8 cellular contexts compared by ENCODE assay signal in genomic region chr20:56358070-56358469, GRCh38. TPM values are rescaled to one million over a fixed set of nuclear protein-coding genes. Genes with fewer than 3 reads are reported as not detected.
A peak's percentile ranks its signal among the peaks of the same experiment; 100 is the strongest.
DNase-seq lines count a peak whose midpoint lies in the region; ATAC-seq and TF ChIP-seq lines count a peak whose summit lies in the region.

No MANE protein-coding gene starts in this region.

- intact Hi-C loops in lower lobe of right lung (cut with DNase I), result no loop called here

- H3K36me3 ChIP-seq in lower lobe of right lung, result peaks cover 9% of the 10 kb centered on the region

- no peak overlapping the region for H3K4me3 ChIP-seq in lower lobe of right lung

- no peak overlapping the region for H3K27ac Mint-ChIP-seq in activated naive CD4-positive, alpha-beta T cell treated with anti-CD3 and anti-CD28 coated beads, Interleukin-2, amount 10 ng/mL, durations not matched to agents 7 days and 5 days
- no peak overlapping the region for H3K27ac Mint-ChIP-seq in WTC11
- peak overlapping the region; percentile 26 for H3K27ac Mint-ChIP-seq in type B pancreatic cell

- H3K9me3 Mint-ChIP-seq in activated naive CD4-positive, alpha-beta T cell treated with anti-CD3 and anti-CD28 coated beads, Interleukin-2, amount 10 ng/mL, durations not matched to agents 7 days and 5 days, result no peaks in the 10 kb centered on the region
- H3K9me3 Mint-ChIP-seq in WTC11, result no peaks in the 10 kb centered on the region
- H3K9me3 Mint-ChIP-seq in type B pancreatic cell, result no peaks in the 10 kb centered on the region

- DNase-seq in activated naive CD4-positive, alpha-beta T cell treated with anti-CD3 and anti-CD28 coated beads, Interleukin-2, amount 10 ng/mL, durations not matched to agents 7 days and 5 days, result no peak
- DNase-seq in activated naive CD4-positive, alpha-beta T cell treated with anti-CD3 and anti-CD28 coated beads, Interleukin-2, amount 50 U/mL, for 16 hours, result no peak
- no peak for DNase-seq in WTC11 (ENCODE audit: low spot score)
- peak; percentile 49 for DNase-seq in medulla oblongata (ENCODE audit: extremely low spot score)
- no peak for DNase-seq in type B pancreatic cell (ENCODE audit: extremely low spot score, unreplicated experiment)
- no peak for DNase-seq in NCI-H1930 (lab: John Stamatoyannopoulos, UW)
- DNase-seq in NK-92 treated with Interleukin-12 subunit alpha and Interleukin-12 subunit beta, amount 100 ng/mL, for 24 hours (lab: John Stamatoyannopoulos, UW), result no peak
- no peak for DNase-seq in lower lobe of right lung

- H3K9me3 ChIP-seq in lower lobe of right lung, result no peaks in the 10 kb centered on the region

- peaks cover 15% of the 10 kb centered on the region for H3K4me1 Mint-ChIP-seq in activated naive CD4-positive, alpha-beta T cell treated with anti-CD3 and anti-CD28 coated beads, Interleukin-2, amount 10 ng/mL, durations not matched to agents 7 days and 5 days
- H3K4me1 Mint-ChIP-seq in WTC11 (peaks cover 24% of the 10 kb centered on the region), type B pancreatic cell (ENCODE audit: unreplicated experiment) (peaks cover 22% of the 10 kb centered on the region)

- H3K27me3 ChIP-seq in lower lobe of right lung (ENCODE audit: low read depth), result no peaks in the 10 kb centered on the region

- H3K27me3 Mint-ChIP-seq in activated naive CD4-positive, alpha-beta T cell treated with anti-CD3 and anti-CD28 coated beads, Interleukin-2, amount 10 ng/mL, durations not matched to agents 7 days and 5 days, result peaks cover 21% of the 10 kb centered on the region
- H3K27me3 Mint-ChIP-seq in WTC11 (ENCODE audit: low read depth), result peaks cover 36% of the 10 kb centered on the region
- peaks cover 3% of the 10 kb centered on the region for H3K27me3 Mint-ChIP-seq in type B pancreatic cell

- no peaks in the 10 kb centered on the region for H3K36me3 Mint-ChIP-seq in activated naive CD4-positive, alpha-beta T cell treated with anti-CD3 and anti-CD28 coated beads, Interleukin-2, amount 10 ng/mL, durations not matched to agents 7 days and 5 days
- no peaks in the 10 kb centered on the region for H3K36me3 Mint-ChIP-seq in WTC11
- H3K36me3 Mint-ChIP-seq in type B pancreatic cell, result no peaks in the 10 kb centered on the region

- no peak overlapping the region for H3K27ac ChIP-seq in lower lobe of right lung

- CTCF ChIA-PET in activated naive CD4-positive, alpha-beta T cell treated with anti-CD3 and anti-CD28 coated beads, Interleukin-2, amount 10 ng/mL, durations not matched to agents 7 days and 5 days (lab: Charles Lee), result interaction anchor here (1.0 to 2.6 kb wide), 2 partner anchors 14 to 193 kb away, joined by 3 to 13 read pairs; no protein-coding TSS in a partner anchor
- CTCF ChIA-PET in WTC11 (lab: Charles Lee), result interaction anchor here (1.2 to 1.4 kb wide), 3 partner anchors 14 to 192 kb away, joined by 3 to 11 read pairs (median 4); partner anchors contain the start of genes AURKA and CSTF1

- peak overlapping the region; percentile 75 for H3K4me3 Mint-ChIP-seq in activated naive CD4-positive, alpha-beta T cell treated with anti-CD3 and anti-CD28 coated beads, Interleukin-2, amount 10 ng/mL, durations not matched to agents 7 days and 5 days
- H3K4me3 Mint-ChIP-seq in WTC11 (peak overlapping the region; percentile 54; the same call in 1 of the 2 replicates), type B pancreatic cell (peak overlapping the region; percentile 86)

- POLR2A ChIA-PET in WTC11 (lab: Charles Lee), result no interaction called here

- TF ChIP-seq CTCF in WTC11 (IDR thresholded peaks at IDR 0.05) (no peak), type B pancreatic cell (conservative IDR thresholded peaks at IDR 0.05) (no peak), lower lobe of right lung (IDR thresholded peaks at IDR 0.05) (no peak)

- peaks cover 14% of the 10 kb centered on the region for H3K4me1 ChIP-seq in lower lobe of right lung

- no peak for ATAC-seq in WTC11
- ATAC-seq in lower lobe of right lung, result no peak

TF ChIP-seq in WTC11, 78 proteins besides CTCF, POLR2A, EP300 and RAD21:
- no peak for TF ChIP-seq ZNF396 (CRISPR knock-in tag; IDR thresholded peaks at IDR 0.05; ENCODE audit: borderline replicate concordance)
- no peak for TF ChIP-seq NR3C1 (CRISPR knock-in tag; conservative IDR thresholded peaks at IDR 0.05; ENCODE audit: low read depth)
- TF ChIP-seq NR2C2 (CRISPR knock-in tag; IDR thresholded peaks at IDR 0.05), result no peak
- no peak for TF ChIP-seq E2F5 (CRISPR knock-in tag; IDR thresholded peaks at IDR 0.05)
- no peak for TF ChIP-seq RELA (CRISPR knock-in tag; IDR thresholded peaks at IDR 0.05; ENCODE audit: borderline replicate concordance)
- TF ChIP-seq ZNF423 (CRISPR knock-in tag; IDR thresholded peaks at IDR 0.05), result no peak
- no peak for TF ChIP-seq RORB (CRISPR knock-in tag; IDR thresholded peaks at IDR 0.05)
- no peak for TF ChIP-seq ZNF219 (CRISPR knock-in tag; IDR thresholded peaks at IDR 0.05; ENCODE audit: borderline replicate concordance)
- TF ChIP-seq TEAD4 (CRISPR knock-in tag; IDR thresholded peaks at IDR 0.05), result no peak
- TF ChIP-seq, protein P1, sequence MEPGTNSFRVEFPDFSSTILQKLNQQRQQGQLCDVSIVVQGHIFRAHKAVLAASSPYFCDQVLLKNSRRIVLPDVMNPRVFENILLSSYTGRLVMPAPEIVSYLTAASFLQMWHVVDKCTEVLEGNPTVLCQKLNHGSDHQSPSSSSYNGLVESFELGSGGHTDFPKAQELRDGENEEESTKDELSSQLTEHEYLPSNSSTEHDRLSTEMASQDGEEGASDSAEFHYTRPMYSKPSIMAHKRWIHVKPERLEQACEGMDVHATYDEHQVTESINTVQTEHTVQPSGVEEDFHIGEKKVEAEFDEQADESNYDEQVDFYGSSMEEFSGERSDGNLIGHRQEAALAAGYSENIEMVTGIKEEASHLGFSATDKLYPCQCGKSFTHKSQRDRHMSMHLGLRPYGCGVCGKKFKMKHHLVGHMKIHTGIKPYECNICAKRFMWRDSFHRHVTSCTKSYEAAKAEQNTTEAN (CRISPR knock-in tag; IDR thresholded peaks at IDR 0.05), result no peak
- TF ChIP-seq OVOL2 (CRISPR knock-in tag; IDR thresholded peaks at IDR 0.05; ENCODE audit: borderline replicate concordance), result no peak
- TF ChIP-seq JAZF1 (CRISPR knock-in tag; IDR thresholded peaks at IDR 0.05), result no peak
- TF ChIP-seq USF1 (CRISPR knock-in tag; IDR thresholded peaks at IDR 0.05), result no peak
- TF ChIP-seq STAT6 (CRISPR knock-in tag; conservative IDR thresholded peaks at IDR 0.05; ENCODE audit: low read depth), result no peak
- TF ChIP-seq ESRRA (CRISPR knock-in tag; IDR thresholded peaks at IDR 0.05; ENCODE audit: borderline replicate concordance), result no peak

RNA-seq across cellular contexts. Expression of gene FAM210B, which starts 0.7 kb away (rescaled TPM):
- 16.5 to 19.1 TPM (median 16.5 TPM) in 3 replicates for total RNA-seq in WTC11 (2021)
- total RNA-seq in type B pancreatic cell (ENCODE audit: low replicate concordance), result 58.3 and 58.4 TPM in 2 replicates
- 36.4 TPM for total RNA-seq in lower lobe of right lung

RNA-seq across cellular contexts. Expression of gene AURKA, which starts 33.9 kb away (rescaled TPM):
- total RNA-seq in WTC11 (2021), result 89.1 to 103 TPM (median 89.9 TPM) in 3 replicates
- 20.3 and 42.7 TPM in 2 replicates for total RNA-seq in type B pancreatic cell (ENCODE audit: low replicate concordance)
- total RNA-seq in lower lobe of right lung, result 2.5 TPM

RNA-seq across cellular contexts. Expression of gene CSTF1, which starts 34.4 kb away (rescaled TPM):
- total RNA-seq in WTC11 (2021), result 53.9 to 58.5 TPM (median 54.2 TPM) in 3 replicates
- total RNA-seq in type B pancreatic cell (ENCODE audit: low replicate concordance), result 43.2 and 48.4 TPM in 2 replicates
- 24.4 TPM for total RNA-seq in lower lobe of right lung

RNA-seq across cellular contexts. Expression of gene CASS4, which starts 54.0 kb away (rescaled TPM):
- 0.11 to 0.14 TPM (median 0.13 TPM) in 3 replicates for total RNA-seq in WTC11 (2021)
- 0.38 and 0.56 TPM in 2 replicates for total RNA-seq in type B pancreatic cell (ENCODE audit: low replicate concordance)
- 23.9 TPM for total RNA-seq in lower lobe of right lung
